ENCODE assay signal across 8 cellular contexts in the genomic region with DNA sequence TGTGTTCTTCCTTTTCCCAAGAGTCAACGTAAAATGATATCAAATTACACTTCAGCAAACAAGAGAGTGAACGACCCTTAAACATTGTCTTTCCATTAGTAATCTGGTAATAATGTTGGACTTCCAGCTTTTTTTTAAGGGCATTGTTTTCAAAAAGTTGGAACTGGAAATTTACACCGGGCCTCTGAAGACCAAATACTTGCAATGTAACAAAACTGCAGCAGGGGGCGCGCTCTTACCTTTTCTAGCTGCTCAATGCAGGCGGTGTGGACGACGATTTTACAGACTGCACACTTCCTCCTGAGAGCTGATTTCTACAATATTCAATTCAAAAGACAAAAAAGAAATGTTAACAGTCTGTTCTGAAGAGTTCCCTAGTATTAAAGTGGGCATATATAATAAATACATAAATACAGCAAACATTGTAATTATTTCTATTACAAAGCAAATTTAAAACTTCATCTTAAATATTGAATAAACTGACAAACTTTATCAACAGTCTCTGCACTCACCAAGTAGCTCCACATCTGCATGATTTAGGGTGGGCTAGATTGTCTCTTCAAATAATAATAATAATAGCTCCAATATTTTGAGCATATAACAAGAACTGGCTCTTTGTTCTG.
DNase-seq lines count a peak whose midpoint lies in the region; ATAC-seq, FAIRE-seq and TF ChIP-seq lines count a peak whose summit lies in the region.

No MANE protein-coding gene starts in this region.

- DNase-seq in 8988T, result peak; percentile 18
- peak; percentile 24 for DNase-seq in GM12892 (ENCODE audit: insufficient read length)
- peak; percentile 70 to 87 for DNase-seq in NCI-H2081 (lab: John Stamatoyannopoulos, UW)
- DNase-seq in UCSD-AML1 (lab: John Stamatoyannopoulos, UW; ENCODE audit: unreplicated experiment), result peak; percentile 32
- DNase-seq in T47D (ENCODE audit: low read depth in 1 of 2, low spot score in 1 of 2), result peak; percentile 9 to 72
- peak; percentile 78 for DNase-seq in iris pigment epithelial cell (ENCODE audit: low read depth)
- DNase-seq in stimulated activated CD4-positive, alpha-beta T cell treated with anti-CD3 and anti-CD28 coated beads, Interleukin-15, amount 100 ng/mL, for 48 hours (ENCODE audit: low read depth in 2 of 2), result peak; percentile 38 to 55

- no peak for TF ChIP-seq POLR2A in GM12892 (IDR thresholded peaks at IDR 0.05; ENCODE audit: low read depth, low read length)

- in situ Hi-C loops in T47D (cut with HindIII; ENCODE audit: low pct_unique_long_range_greater_than_20kb, low sequenced_read_pairs), result no loop called here

- ATAC-seq in HG03025 (IDR thresholded peaks at IDR 0.05; ENCODE audit: low FRiP score, unreplicated experiment), result peak; percentile 63

- peak; percentile 77 for FAIRE-seq in GM12892 (lab: Jason Lieb, UNC)

Comparison
In these comparisons a context has a peak if more than half of its experiments do, and no peak if none do; other contexts are left out.
1. Peak in every context shown above with its lines: DNase-seq and ATAC-seq.
2. DNase-seq: peak in every context shown above with its lines; median percentile 78 in NCI-H2081; 78 in iris pigment epithelial cell; 46 in stimulated activated CD4-positive, alpha-beta T cell treated with anti-CD3 and anti-CD28 coated beads, Interleukin-15, amount 100 ng/mL, for 48 hours; 40 in T47D; 32 in UCSD-AML1; 24 in GM12892; 18 in 8988T.